In genomic region chr7:1664711-1665591, GRCh38 we compare ENCODE assay signal across 8 cellular contexts. TPM values are rescaled to one million over a fixed set of nuclear protein-coding genes. Genes with fewer than 3 reads are reported as not detected.
DNase-seq lines count a peak whose midpoint lies in the region; ATAC-seq and TF ChIP-seq lines count a peak whose summit lies in the region.

No MANE protein-coding gene starts in this region.

- H3K27me3 ChIP-seq in CD4-positive, alpha-beta T cell (ENCODE audit: control insufficient read depth, insufficient read depth, low read length): peaks cover 60% of the 10 kb centered on the region
- H3K27me3 ChIP-seq in HUES48 (ENCODE audit: control insufficient read depth, insufficient read depth, low read length) (peaks cover 75% of the 10 kb centered on the region), smooth muscle cell (ENCODE audit: low read depth) (peaks cover 29% of the 10 kb centered on the region)

- H3K4me2 ChIP-seq in smooth muscle cell: peak overlapping the region; percentile 93

- no peak overlapping the region for H3K27ac Mint-ChIP-seq in CD4-positive, alpha-beta T cell

- H3K36me3 Mint-ChIP-seq in CD4-positive, alpha-beta T cell (ENCODE audit: low read depth): no peaks in the 10 kb centered on the region

- CTCF ChIA-PET in CD4-positive, alpha-beta T cell (lab: Charles Lee): no interaction called here

- H2AFZ ChIP-seq in smooth muscle cell (ENCODE audit: low read depth): peak overlapping the region; percentile 93

- no peak overlapping the region for H3K27ac ChIP-seq in CD4-positive, alpha-beta T cell (ENCODE audit: low read depth, low read length)
- H3K27ac ChIP-seq in HUES48 (ENCODE audit: low read depth, low read length): no peak overlapping the region
- no peak overlapping the region for H3K27ac ChIP-seq in smooth muscle cell (ENCODE audit: low read depth)

- H3K36me3 ChIP-seq in HUES48 (ENCODE audit: control insufficient read depth, insufficient read depth, low read length) (no peaks in the 10 kb centered on the region), smooth muscle cell (ENCODE audit: low read depth) (no peaks in the 10 kb centered on the region)

- peaks cover 49% of the 10 kb centered on the region for H3K27me3 Mint-ChIP-seq in CD4-positive, alpha-beta T cell

- peaks cover 13% of the 10 kb centered on the region for H3K4me1 Mint-ChIP-seq in CD4-positive, alpha-beta T cell (ENCODE audit: low read depth)

- no peak overlapping the region for H3K9ac ChIP-seq in HUES48 (ENCODE audit: low read depth, low read length)
- H3K9ac ChIP-seq in smooth muscle cell (ENCODE audit: low read depth): no peak overlapping the region

- intact Hi-C loops in CD4-positive, alpha-beta T cell (cut with DNase I, micrococcal nuclease): loop anchor here (1.0 to 10.0 kb wide), 3 partner anchors 260 to 683 kb away; no protein-coding TSS in a partner anchor

- H4K20me1 ChIP-seq in smooth muscle cell (ENCODE audit: low read depth): peaks cover 3% of the 10 kb centered on the region

- peak; percentile 46 for TF ChIP-seq CTCF in CD4-positive, alpha-beta T cell (IDR thresholded peaks at IDR 0.05)
- peak; percentile 83 for TF ChIP-seq CTCF in smooth muscle cell (IDR thresholded peaks at IDR 0.05; ENCODE audit: borderline replicate concordance, insufficient read depth, poor library complexity, severe bottlenecking)

- no peaks in the 10 kb centered on the region for H3K79me2 ChIP-seq in smooth muscle cell (ENCODE audit: low read depth)

- no peaks in the 10 kb centered on the region for H3K9me3 Mint-ChIP-seq in CD4-positive, alpha-beta T cell

- H3K4me3 ChIP-seq in HUES48 (ENCODE audit: low read depth, low read length) (peak overlapping the region; percentile 67; the same call in 1 of the 2 replicates), smooth muscle cell (peak overlapping the region; percentile 68)

- peak; percentile 22 to 67 (median 42) for DNase-seq in CD4-positive, alpha-beta T cell
- DNase-seq in T follicular helper cell (ENCODE audit: low read depth): peak; percentile 25
- DNase-seq in T47D (ENCODE audit: low read depth in 1 of 2, low spot score in 1 of 2): peak; percentile 56 to 94
- DNase-seq in iPS-NIHi11 (ENCODE audit: low spot score): peak; percentile 93
- DNase-seq in smooth muscle cell (lab: John Stamatoyannopoulos, UW; ENCODE audit: unreplicated experiment): peak; percentile 54
- DNase-seq in OCI-M2 (lab: John Stamatoyannopoulos, UW; ENCODE audit: unreplicated experiment): no peak

- in situ Hi-C loops in T47D (cut with HindIII; ENCODE audit: low pct_unique_long_range_greater_than_20kb, low sequenced_read_pairs): no loop called here

- H3K9me3 ChIP-seq in CD4-positive, alpha-beta T cell (ENCODE audit: control insufficient read depth, low read length): no peaks in the 10 kb centered on the region
- H3K9me3 ChIP-seq in HUES48 (ENCODE audit: control insufficient read depth, insufficient read depth, low read length): no peaks in the 10 kb centered on the region
- no peaks in the 10 kb centered on the region for H3K9me3 ChIP-seq in smooth muscle cell (replicated peaks; ENCODE audit: low read depth)

- peak; percentile 27 for ATAC-seq in CD4-positive, alpha-beta T cell (ENCODE audit: poor library complexity)
- ATAC-seq in HG02678 (IDR thresholded peaks at IDR 0.05; ENCODE audit: unreplicated experiment): no peak

- peaks cover 8% of the 10 kb centered on the region for H3F3A ChIP-seq in smooth muscle cell (ENCODE audit: low read depth)

- under 1% methylated on average over 22 of the region's 101 CpGs for WGBS in smooth muscle cell (ENCODE audit: low lambda C conversion rate)

- POLR2A ChIA-PET in CD4-positive, alpha-beta T cell (lab: Charles Lee): no interaction called here

- H3K4me3 Mint-ChIP-seq in CD4-positive, alpha-beta T cell: peak overlapping the region; percentile 45

- H3K4me1 ChIP-seq in HUES48 (ENCODE audit: control insufficient read depth, insufficient read depth, low read length) (peaks cover 11% of the 10 kb centered on the region; the same call in 1 of the 2 replicates), smooth muscle cell (ENCODE audit: low read depth) (peaks cover 25% of the 10 kb centered on the region)

RNA-seq across cellular contexts. Expression of gene ELFN1, which starts 5.1 kb away (rescaled TPM):
- total RNA-seq in CD4-positive, alpha-beta T cell: not detected
- total RNA-seq in smooth muscle cell: 4.2 and 6.4 TPM in 2 replicates
- 4.5 and 6.2 TPM in 2 replicates for polyA plus RNA-seq in smooth muscle cell
